ENCODE assay signal across 2 cellular contexts in the genomic region with DNA sequence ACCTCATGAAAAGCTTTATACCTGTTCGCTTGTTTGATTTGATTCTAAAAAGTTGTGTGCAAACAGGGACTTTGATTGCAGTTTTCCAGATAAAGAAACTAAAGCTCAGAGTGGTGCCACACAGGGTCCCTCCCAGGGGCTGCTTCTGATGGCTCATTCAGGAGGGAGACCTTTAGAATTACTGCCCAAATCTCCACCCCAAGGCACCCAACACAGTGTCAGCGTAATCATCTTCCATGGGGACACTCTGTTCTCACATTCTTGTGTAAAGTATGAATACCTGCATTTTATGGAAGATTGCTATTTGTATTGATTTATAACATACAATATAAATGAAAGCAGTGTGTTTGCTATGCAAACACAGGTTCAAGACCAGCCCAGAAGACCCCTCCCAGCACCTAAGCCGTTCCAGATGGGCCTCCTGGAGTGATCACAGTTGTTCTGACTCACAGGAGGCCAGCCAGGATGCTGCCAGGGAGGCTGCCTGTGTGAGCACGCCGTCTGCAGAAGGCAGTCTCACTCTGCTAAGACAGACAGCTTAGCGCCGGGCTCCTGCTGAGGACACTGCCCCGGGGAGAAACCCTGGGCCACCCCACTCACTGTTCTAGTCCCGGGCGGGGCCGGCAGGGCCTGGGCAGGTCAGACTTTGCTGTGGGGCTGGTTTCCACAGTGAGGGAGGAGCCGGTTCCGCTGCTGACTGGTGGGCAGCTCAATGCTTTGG.
A peak's percentile ranks its signal among the peaks of the same experiment; 100 is the strongest.
TF ChIP-seq lines count a peak whose summit lies in the region.

No MANE protein-coding gene starts in this region.

TF ChIP-seq in HEK293, 187 proteins besides CTCF, POLR2A, EP300 and RAD21 (continued from another document and continues in another):
- TF ChIP-seq ZNF211 (tag by site-specific recombination; IDR thresholded peaks at IDR 0.05; ENCODE audit: low read depth) (no peak), ZSCAN30 (tag by site-specific recombination; IDR thresholded peaks at IDR 0.05) (peak; percentile 71; the same call in 1 of the 2 replicates), GLIS1 (tag by site-specific recombination; IDR thresholded peaks at IDR 0.05) (peak; percentile 99), ZNF24 (tag by site-specific recombination; IDR thresholded peaks at IDR 0.05) (no peak), KLF1 (tag by site-specific recombination; IDR thresholded peaks at IDR 0.05) (peak; percentile 75), ZNF776 (tag by site-specific recombination; IDR thresholded peaks at IDR 0.05; ENCODE audit: borderline replicate concordance) (no peak), SCRT2 (tag by site-specific recombination; IDR thresholded peaks at IDR 0.05) (no peak), ZNF366 (tag by site-specific recombination; conservative IDR thresholded peaks at IDR 0.05) (no peak), ZNF600 (tag by site-specific recombination; IDR thresholded peaks at IDR 0.05) (peak; percentile 71), ZNF174 (tag by site-specific recombination; IDR thresholded peaks at IDR 0.05) (no peak), ZNF335 (tag by site-specific recombination; conservative IDR thresholded peaks at IDR 0.05) (peak; percentile 54), SP7 (tag by site-specific recombination; IDR thresholded peaks at IDR 0.05) (peak; percentile 58), ZBTB17 (tag by site-specific recombination; IDR thresholded peaks at IDR 0.05) (peak; percentile 40; the same call in 1 of the 2 replicates), ZNF214 (tag by site-specific recombination; IDR thresholded peaks at IDR 0.05; ENCODE audit: borderline replicate concordance) (no peak), ZNF169 (tag by site-specific recombination; IDR thresholded peaks at IDR 0.05) (no peak), MZF1 (tag by site-specific recombination; IDR thresholded peaks at IDR 0.05; ENCODE audit: borderline replicate concordance) (no peak), ZNF48 (tag by site-specific recombination; IDR thresholded peaks at IDR 0.05) (no peak), YY1 (tag by site-specific recombination; IDR thresholded peaks at IDR 0.05) (no peak), ZNF596 (tag by site-specific recombination; IDR thresholded peaks at IDR 0.05) (no peak), TCF7L2 (IDR thresholded peaks at IDR 0.05; ENCODE audit: borderline replicate concordance, low read depth, low read length) (no peak), ZNF610 (tag by site-specific recombination; IDR thresholded peaks at IDR 0.05; ENCODE audit: borderline replicate concordance) (0 out of 2 replicates have a peak, but pooled peaks have one; percentile 22), SP2 (tag by site-specific recombination; IDR thresholded peaks at IDR 0.05) (no peak), ZIC2 (tag by site-specific recombination; IDR thresholded peaks at IDR 0.05) (peak; percentile 99), ZNF184 (tag by site-specific recombination; IDR thresholded peaks at IDR 0.05) (no peak)
- TF ChIP-seq, protein P1, sequence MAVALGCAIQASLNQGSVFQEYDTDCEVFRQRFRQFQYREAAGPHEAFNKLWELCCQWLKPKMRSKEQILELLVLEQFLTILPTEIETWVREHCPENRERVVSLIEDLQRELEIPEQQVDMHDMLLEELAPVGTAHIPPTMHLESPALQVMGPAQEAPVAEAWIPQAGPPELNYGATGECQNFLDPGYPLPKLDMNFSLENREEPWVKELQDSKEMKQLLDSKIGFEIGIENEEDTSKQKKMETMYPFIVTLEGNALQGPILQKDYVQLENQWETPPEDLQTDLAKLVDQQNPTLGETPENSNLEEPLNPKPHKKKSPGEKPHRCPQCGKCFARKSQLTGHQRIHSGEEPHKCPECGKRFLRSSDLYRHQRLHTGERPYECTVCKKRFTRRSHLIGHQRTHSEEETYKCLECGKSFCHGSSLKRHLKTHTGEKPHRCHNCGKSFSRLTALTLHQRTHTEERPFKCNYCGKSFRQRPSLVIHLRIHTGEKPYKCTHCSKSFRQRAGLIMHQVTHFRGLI (tag by site-specific recombination; IDR thresholded peaks at IDR 0.05): no peak
- TF ChIP-seq, protein P2, sequence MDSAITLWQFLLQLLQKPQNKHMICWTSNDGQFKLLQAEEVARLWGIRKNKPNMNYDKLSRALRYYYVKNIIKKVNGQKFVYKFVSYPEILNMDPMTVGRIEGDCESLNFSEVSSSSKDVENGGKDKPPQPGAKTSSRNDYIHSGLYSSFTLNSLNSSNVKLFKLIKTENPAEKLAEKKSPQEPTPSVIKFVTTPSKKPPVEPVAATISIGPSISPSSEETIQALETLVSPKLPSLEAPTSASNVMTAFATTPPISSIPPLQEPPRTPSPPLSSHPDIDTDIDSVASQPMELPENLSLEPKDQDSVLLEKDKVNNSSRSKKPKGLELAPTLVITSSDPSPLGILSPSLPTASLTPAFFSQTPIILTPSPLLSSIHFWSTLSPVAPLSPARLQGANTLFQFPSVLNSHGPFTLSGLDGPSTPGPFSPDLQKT (IDR thresholded peaks at IDR 0.05; ENCODE audit: borderline replicate concordance, low read depth, low read length): no peak
- TF ChIP-seq, protein P3, sequence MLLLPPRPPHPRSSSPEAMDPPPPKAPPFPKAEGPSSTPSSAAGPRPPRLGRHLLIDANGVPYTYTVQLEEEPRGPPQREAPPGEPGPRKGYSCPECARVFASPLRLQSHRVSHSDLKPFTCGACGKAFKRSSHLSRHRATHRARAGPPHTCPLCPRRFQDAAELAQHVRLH (tag by site-specific recombination; IDR thresholded peaks at IDR 0.05): no peak
- TF ChIP-seq, protein P4, sequence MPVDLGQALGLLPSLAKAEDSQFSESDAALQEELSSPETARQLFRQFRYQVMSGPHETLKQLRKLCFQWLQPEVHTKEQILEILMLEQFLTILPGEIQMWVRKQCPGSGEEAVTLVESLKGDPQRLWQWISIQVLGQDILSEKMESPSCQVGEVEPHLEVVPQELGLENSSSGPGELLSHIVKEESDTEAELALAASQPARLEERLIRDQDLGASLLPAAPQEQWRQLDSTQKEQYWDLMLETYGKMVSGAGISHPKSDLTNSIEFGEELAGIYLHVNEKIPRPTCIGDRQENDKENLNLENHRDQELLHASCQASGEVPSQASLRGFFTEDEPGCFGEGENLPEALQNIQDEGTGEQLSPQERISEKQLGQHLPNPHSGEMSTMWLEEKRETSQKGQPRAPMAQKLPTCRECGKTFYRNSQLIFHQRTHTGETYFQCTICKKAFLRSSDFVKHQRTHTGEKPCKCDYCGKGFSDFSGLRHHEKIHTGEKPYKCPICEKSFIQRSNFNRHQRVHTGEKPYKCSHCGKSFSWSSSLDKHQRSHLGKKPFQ (tag by site-specific recombination; IDR thresholded peaks at IDR 0.05): no peak
- TF ChIP-seq, protein P5, sequence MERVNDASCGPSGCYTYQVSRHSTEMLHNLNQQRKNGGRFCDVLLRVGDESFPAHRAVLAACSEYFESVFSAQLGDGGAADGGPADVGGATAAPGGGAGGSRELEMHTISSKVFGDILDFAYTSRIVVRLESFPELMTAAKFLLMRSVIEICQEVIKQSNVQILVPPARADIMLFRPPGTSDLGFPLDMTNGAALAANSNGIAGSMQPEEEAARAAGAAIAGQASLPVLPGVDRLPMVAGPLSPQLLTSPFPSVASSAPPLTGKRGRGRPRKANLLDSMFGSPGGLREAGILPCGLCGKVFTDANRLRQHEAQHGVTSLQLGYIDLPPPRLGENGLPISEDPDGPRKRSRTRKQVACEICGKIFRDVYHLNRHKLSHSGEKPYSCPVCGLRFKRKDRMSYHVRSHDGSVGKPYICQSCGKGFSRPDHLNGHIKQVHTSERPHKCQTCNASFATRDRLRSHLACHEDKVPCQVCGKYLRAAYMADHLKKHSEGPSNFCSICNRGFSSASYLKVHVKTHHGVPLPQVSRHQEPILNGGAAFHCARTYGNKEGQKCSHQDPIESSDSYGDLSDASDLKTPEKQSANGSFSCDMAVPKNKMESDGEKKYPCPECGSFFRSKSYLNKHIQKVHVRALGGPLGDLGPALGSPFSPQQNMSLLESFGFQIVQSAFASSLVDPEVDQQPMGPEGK (tag by site-specific recombination; IDR thresholded peaks at IDR 0.05): 0 out of 2 replicates have a peak, but pooled peaks have one; percentile 11

TF ChIP-seq in endothelial cell of umbilical vein, 7 proteins besides CTCF, POLR2A, EP300 and RAD21 (continued from another document):
- TF ChIP-seq, protein P6, sequence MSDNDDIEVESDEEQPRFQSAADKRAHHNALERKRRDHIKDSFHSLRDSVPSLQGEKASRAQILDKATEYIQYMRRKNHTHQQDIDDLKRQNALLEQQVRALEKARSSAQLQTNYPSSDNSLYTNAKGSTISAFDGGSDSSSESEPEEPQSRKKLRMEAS (IDR thresholded peaks at IDR 0.05; ENCODE audit: insufficient read depth, insufficient read length): no peak
- TF ChIP-seq MYC (IDR thresholded peaks at IDR 0.05; ENCODE audit: low read depth, low read length) (no peak), EZH2 (IDR thresholded peaks at IDR 0.05; ENCODE audit: borderline replicate concordance, low read depth, low read length, severe bottlenecking) (no peak)
